9 cellular contexts compared by ENCODE assay signal in genomic region chr22:46649176-46650077, GRCh38. TPM values are rescaled to one million over a fixed set of nuclear protein-coding genes. Genes with fewer than 3 reads are reported as not detected.
A peak's percentile ranks its signal among the peaks of the same experiment; 100 is the strongest.
DNase-seq lines count a peak whose midpoint lies in the region; ATAC-seq and TF ChIP-seq lines count a peak whose summit lies in the region.
"Had no signal": no experiment of that assay in that cellular context is flagged by ENCODE, and none has a peak within 500 bp of the region (broad histone marks: within the 10 kb centered on the region; RNA-seq: fewer than 3 reads in every experiment).

No MANE protein-coding gene starts in this region.

- H3K9me3 ChIP-seq in AG04450 (ENCODE audit: control insufficient read depth, insufficient read depth, low read length) = peaks cover 6% of the 10 kb centered on the region; the same call in 1 of the 2 replicates
- H3K9me3 ChIP-seq in right lobe of liver = no peaks in the 10 kb centered on the region

- ATAC-seq in right lobe of liver = peak; percentile 54 to 70 (median 62)
- no peak for ATAC-seq in HG02938 (IDR thresholded peaks at IDR 0.05; ENCODE audit: unreplicated experiment)
- no peak for ATAC-seq in GM21576 (IDR thresholded peaks at IDR 0.05; ENCODE audit: unreplicated experiment)

- H3K9me3 Mint-ChIP-seq in brain = no peaks in the 10 kb centered on the region

- no peak for TF ChIP-seq CTCF in AG04450 (IDR thresholded peaks at IDR 0.05; ENCODE audit: low read depth, low read length)
- no peak for TF ChIP-seq CTCF in brain (conservative IDR thresholded peaks at IDR 0.05)
- no peak for TF ChIP-seq CTCF in right lobe of liver (IDR thresholded peaks at IDR 0.05)
- no peak for TF ChIP-seq CTCF in lower leg skin (IDR thresholded peaks at IDR 0.05)

- H3K4me3 Mint-ChIP-seq in brain = peak overlapping the region in 4 of 5 experiments; percentile 37 to 73 (median 54)
- H3K4me3 Mint-ChIP-seq: activated naive CD8-positive, alpha-beta T cell treated with anti-CD3 and anti-CD28 coated beads, Interleukin-2, amount 10 ng/mL, durations not matched to agents 7 days and 5 days had no signal

- POLR2A ChIA-PET in AG04450 (lab: Yijun Ruan, JAX) = interaction anchor here (1.5 kb wide), 1 partner anchor 9 kb away, joined by 4 read pairs; no protein-coding TSS in a partner anchor

- peak overlapping the region; percentile 7 to 99 (median 95) for H3K27ac Mint-ChIP-seq in brain
- H3K27ac Mint-ChIP-seq: activated naive CD8-positive, alpha-beta T cell treated with anti-CD3 and anti-CD28 coated beads, Interleukin-2, amount 10 ng/mL, durations not matched to agents 7 days and 5 days had no signal

- H3K36me3 ChIP-seq in right lobe of liver = no peaks in the 10 kb centered on the region

- intact Hi-C loops in right lobe of liver (cut with DNase I) = loop anchor here in 1 of 2 donors (10.0 kb wide), 1 partner anchor 75 kb away; no protein-coding TSS in a partner anchor
- intact Hi-C loops in lower leg skin (cut with DNase I; ENCODE audit: low total_unique reads) = no loop called here

- peak overlapping the region; percentile 39 for H3K27ac ChIP-seq in AG04450 (ENCODE audit: low read depth, low read length)
- H3K27ac ChIP-seq in right lobe of liver = peak overlapping the region; percentile 77 to 90 (median 78)

- peaks cover 0 to 63% (median 27%) of the 10 kb centered on the region in 4 donors for H3K4me1 ChIP-seq in right lobe of liver

- H3K27me3 ChIP-seq in AG04450 (ENCODE audit: control insufficient read depth, insufficient read depth, low read length) (peaks cover 3% of the 10 kb centered on the region), right lobe of liver (no peaks in the 10 kb centered on the region)

- H3K36me3 Mint-ChIP-seq in brain = peaks cover 7% of the 10 kb centered on the region

- CTCF ChIA-PET in AG04450 (lab: Charles Lee) = interaction anchor here (0.7 kb wide), 1 partner anchor 86 kb away, joined by 3 read pairs; no protein-coding TSS in a partner anchor

- H3K4me3 ChIP-seq in AG04450 (ENCODE audit: low read depth, low read length) (no peak overlapping the region), right lobe of liver (peak overlapping the region in 2 of 3 donors; percentile 1 to 12), lower leg skin (ENCODE audit: low read depth, poor library complexity, severe bottlenecking) (no peak overlapping the region)

- H3K4me1 Mint-ChIP-seq in brain = peaks cover 60% of the 10 kb centered on the region

- H3K27me3 Mint-ChIP-seq in brain = no peaks in the 10 kb centered on the region
- H3K27me3 Mint-ChIP-seq: activated naive CD8-positive, alpha-beta T cell treated with anti-CD3 and anti-CD28 coated beads, Interleukin-2, amount 10 ng/mL, durations not matched to agents 7 days and 5 days had no signal

- DNase-seq in AG04450 (ENCODE audit: low read depth, low spot score) (peak; percentile 50), NCI-H1105 treated with DMSO at 0.1 percent for 48 hours (lab: John Stamatoyannopoulos, UW) (peak; percentile 87), right lobe of liver (peak in 2 of 3 donors; percentile 74 to 85), HuH-7.5 (ENCODE audit: low spot score) (no peak), lower leg skin (ENCODE audit: low spot score in 2 of 2) (no peak)
- DNase-seq: activated naive CD8-positive, alpha-beta T cell treated with anti-CD3 and anti-CD28 coated beads, Interleukin-2, amount 10 ng/mL, durations not matched to agents 7 days and 5 days had no signal

- TF ChIP-seq POLR2A in right lobe of liver (IDR thresholded peaks at IDR 0.05) = peak; percentile 42
- no peak for TF ChIP-seq POLR2A in lower leg skin (IDR thresholded peaks at IDR 0.05)

- WGBS in right lobe of liver (ENCODE audit: insufficient coverage, low coverage, low lambda C conversion rate, missing lambda C conversion rate) = 20% methylated on average over 13 of the region's 25 CpGs
- 24 to 28% methylated on average over 25 of the region's 25 CpGs for WGBS in lower leg skin, 2 donors

RNA-seq across cellular contexts. Expression of gene GRAMD4, which starts 29.2 kb away (rescaled TPM):
- 7.5 and 8.2 TPM in 2 replicates for polyA plus RNA-seq in AG04450 (2011; rRNA removed)
- polyA minus RNA-seq in AG04450 (2011; rRNA and poly(A)+ RNA removed) = 17.2 and 22.4 TPM in 2 replicates
- polyA plus RNA-seq in brain (ENCODE audit: insufficient read depth, low read depth, low replicate concordance) = 12.6 TPM
- 10 to 100 TPM; 29.7 to 72.0 (median 34.8) TPM for total RNA-seq in right lobe of liver
- 100 to 1,000 TPM in 2 of 4 donors, 10 to 100 TPM in 2; 78.7 to 136 (median 117) TPM for total RNA-seq in lower leg skin

Comparison
In these comparisons a context has a peak if more than half of its experiments do, and no peak if none do; other contexts are left out.
1. DNase-seq: peak in AG04450 (single experiment), NCI-H1105 treated with DMSO at 0.1 percent for 48 hours (single experiment) and right lobe of liver (2 of 3); none in HuH-7.5 (single experiment) and lower leg skin (0 of 2).
2. H3K4me3 ChIP-seq: peak in right lobe of liver (2 of 3); none in AG04450 (single experiment) and lower leg skin (single experiment).
3. ATAC-seq: peak in right lobe of liver (4 of 4); none in HG02938 (single experiment) and GM21576 (single experiment).